Comparison of ENCODE assay signal across 11 cellular contexts in genomic region chr11:1829039-1829820, GRCh38. TPM values are rescaled to one million over a fixed set of nuclear protein-coding genes. Genes with fewer than 3 reads are reported as not detected.
A peak's percentile ranks its signal among the peaks of the same experiment; 100 is the strongest.
DNase-seq lines count a peak whose midpoint lies in the region; ATAC-seq and TF ChIP-seq lines count a peak whose summit lies in the region.
"Had no signal": no experiment of that assay in that cellular context is flagged by ENCODE, and none has a peak within 500 bp of the region (broad histone marks: within the 10 kb centered on the region; RNA-seq: fewer than 3 reads in every experiment).

No MANE protein-coding gene starts in this region.

- no peaks in the 10 kb centered on the region for H3K9me3 ChIP-seq in HEK293 (ENCODE audit: control insufficient read depth, insufficient read depth, low read depth, low read length)
- H3K9me3 ChIP-seq in WERI-Rb-1 (ENCODE audit: severe bottlenecking), result no peaks in the 10 kb centered on the region
- H3K9me3 ChIP-seq in upper lobe of right lung, result no peaks in the 10 kb centered on the region
- H3K9me3 ChIP-seq: gastroesophageal sphincter had no signal

- CTCF ChIA-PET in HEK293 (lab: Yijun Ruan, JAX), result interaction anchor here (1.3 to 8.2 kb wide), 4 partner anchors 136 to 177 kb away, joined by 3 to 261 read pairs (median 67); no protein-coding TSS in a partner anchor

- no peaks in the 10 kb centered on the region for H3K36me3 ChIP-seq in HEK293 (ENCODE audit: control insufficient read depth in 2 of 2, insufficient read depth in 1 of 2, low read length in 2 of 2)
- no peaks in the 10 kb centered on the region for H3K36me3 ChIP-seq in WERI-Rb-1
- H3K36me3 ChIP-seq in upper lobe of right lung, result no peaks in the 10 kb centered on the region
- H3K36me3 ChIP-seq: gastroesophageal sphincter had no signal

- H3K27me3 ChIP-seq in WERI-Rb-1 (ENCODE audit: insufficient read depth, low read depth, severe bottlenecking), result peaks cover 100% of the 10 kb centered on the region
- no peaks in the 10 kb centered on the region for H3K27me3 ChIP-seq in upper lobe of right lung

- intact Hi-C loops in upper lobe of right lung (cut with DNase I), result no loop called here

- POLR2A ChIA-PET in HEK293 (lab: Yijun Ruan, JAX), result no interaction called here

- ATAC-seq in upper lobe of right lung (peak; percentile 44), HG02759 (IDR thresholded peaks at IDR 0.05; ENCODE audit: unreplicated experiment) (no peak)
- ATAC-seq: gastroesophageal sphincter had no signal

- H3K4me3 ChIP-seq in HEK293 (ENCODE audit: low read depth, low read length) (no peak overlapping the region), WERI-Rb-1 (ENCODE audit: low read depth, low read length) (no peak overlapping the region), upper lobe of right lung (no peak overlapping the region)
- H3K4me3 ChIP-seq: gastroesophageal sphincter had no signal

- TF ChIP-seq CTCF in HEK293 (tag by site-specific recombination; IDR thresholded peaks at IDR 0.05) (no peak), WERI-Rb-1 (IDR thresholded peaks at IDR 0.05; ENCODE audit: low read depth, low read length) (no peak), upper lobe of right lung (IDR thresholded peaks at IDR 0.05) (no peak)

- no peak overlapping the region for H3K27ac ChIP-seq in HEK293 (ENCODE audit: extremely low read depth, low read depth, low read length)
- no peak overlapping the region for H3K27ac ChIP-seq in WERI-Rb-1
- no peak overlapping the region for H3K27ac ChIP-seq in upper lobe of right lung
- H3K27ac ChIP-seq: gastroesophageal sphincter had no signal

- peak; percentile 3 for DNase-seq in WERI-Rb-1
- DNase-seq in iris pigment epithelial cell (ENCODE audit: low read depth), result peak; percentile 49
- DNase-seq in upper lobe of right lung, result peak; percentile 75
- no peak for DNase-seq in inferior parietal cortex (ENCODE audit: extremely low spot score)
- DNase-seq in NCI-H2196 (lab: John Stamatoyannopoulos, UW; ENCODE audit: unreplicated experiment), result no peak
- DNase-seq: activated B cell treated with CpG ODN at 0.5 μM for 24 hours; activated naive CD8-positive, alpha-beta T cell treated with anti-CD3 and anti-CD28 coated beads, Interleukin-2, amount 10 ng/mL, durations not matched to agents 7 days and 5 days; substantia nigra had no signal

- H3K4me1 ChIP-seq in HEK293 (ENCODE audit: control insufficient read depth, insufficient read depth, low read length) (no peaks in the 10 kb centered on the region), upper lobe of right lung (peaks cover 34% of the 10 kb centered on the region)

TF ChIP-seq in HEK293, 187 proteins besides CTCF, POLR2A, EP300 and RAD21:
- no peak for TF ChIP-seq ZNF266 (tag by site-specific recombination; IDR thresholded peaks at IDR 0.05; ENCODE audit: low read depth)
- no peak for TF ChIP-seq ZNF121 (tag by site-specific recombination; IDR thresholded peaks at IDR 0.05)
- no peak for TF ChIP-seq KLF7 (tag by site-specific recombination; IDR thresholded peaks at IDR 0.05; ENCODE audit: borderline replicate concordance)
- TF ChIP-seq ZBTB1 (tag by site-specific recombination; IDR thresholded peaks at IDR 0.05), result no peak
- peak; percentile 94 for TF ChIP-seq SCRT2 (tag by site-specific recombination; IDR thresholded peaks at IDR 0.05)
- no peak for TF ChIP-seq ZNF211 (tag by site-specific recombination; IDR thresholded peaks at IDR 0.05; ENCODE audit: low read depth)
- no peak for TF ChIP-seq MEIS1 (CRISPR knock-in tag; IDR thresholded peaks at IDR 0.05; ENCODE audit: borderline replicate concordance)
- peak; percentile 59 for TF ChIP-seq ZIC2 (tag by site-specific recombination; IDR thresholded peaks at IDR 0.05)
- TF ChIP-seq PBX3 (CRISPR knock-in tag; IDR thresholded peaks at IDR 0.05), result no peak
- no peak for TF ChIP-seq ZNF174 (tag by site-specific recombination; IDR thresholded peaks at IDR 0.05)
- no peak for TF ChIP-seq ZNF76 (tag by site-specific recombination; IDR thresholded peaks at IDR 0.05; ENCODE audit: borderline replicate concordance, low read depth)
- peak; percentile 42; the same call in 1 of the 2 replicates for TF ChIP-seq SCRT1 (tag by site-specific recombination; IDR thresholded peaks at IDR 0.05; ENCODE audit: borderline replicate concordance)
- no peak for TF ChIP-seq ZNF664 (tag by site-specific recombination; IDR thresholded peaks at IDR 0.05)
- no peak for TF ChIP-seq ZNF596 (tag by site-specific recombination; IDR thresholded peaks at IDR 0.05)
- no peak for TF ChIP-seq KLF8 (tag by site-specific recombination; IDR thresholded peaks at IDR 0.05)
- TF ChIP-seq MYNN (tag by site-specific recombination; IDR thresholded peaks at IDR 0.05; ENCODE audit: borderline replicate concordance), result no peak
- TF ChIP-seq HOXA7 (CRISPR knock-in tag; IDR thresholded peaks at IDR 0.05; ENCODE audit: borderline replicate concordance), result no peak
- TF ChIP-seq ZNF26 (tag by site-specific recombination; IDR thresholded peaks at IDR 0.05), result no peak
- no peak for TF ChIP-seq ZNF610 (tag by site-specific recombination; IDR thresholded peaks at IDR 0.05; ENCODE audit: borderline replicate concordance)
- TF ChIP-seq KLF17 (tag by site-specific recombination; IDR thresholded peaks at IDR 0.05), result no peak
- TF ChIP-seq ZNF548 (tag by site-specific recombination; IDR thresholded peaks at IDR 0.05), result no peak
- no peak for TF ChIP-seq ZNF660 (tag by site-specific recombination; IDR thresholded peaks at IDR 0.05)
- TF ChIP-seq ZNF416 (tag by site-specific recombination; IDR thresholded peaks at IDR 0.05), result no peak
- TF ChIP-seq ZBTB20 (tag by site-specific recombination; IDR thresholded peaks at IDR 0.05), result 0 out of 2 replicates have a peak, but pooled peaks have one; percentile 32

RNA-seq across cellular contexts. Expression of gene SYT8, which starts 5.6 kb away (rescaled TPM):
- 12.5 TPM for total RNA-seq in upper lobe of right lung
- total RNA-seq: activated B cell treated with CpG ODN at 0.5 μM for 24 hours; activated naive CD8-positive, alpha-beta T cell treated with anti-CD3 and anti-CD28 coated beads, Interleukin-2, amount 10 ng/mL, durations not matched to agents 7 days and 5 days had no signal

RNA-seq across cellular contexts. Expression of gene TNNI2, which starts 9.6 kb away (rescaled TPM):
- 6.9 TPM for total RNA-seq in upper lobe of right lung

RNA-seq across cellular contexts. Expression of gene LSP1, which starts 23.7 kb away (rescaled TPM):
- 78.2 TPM for total RNA-seq in upper lobe of right lung

Comparison
In these comparisons a context has a peak if more than half of its experiments do, and no peak if none do; other contexts are left out.
1. DNase-seq: peak in WERI-Rb-1 (single experiment), iris pigment epithelial cell (single experiment) and upper lobe of right lung (single experiment); none in inferior parietal cortex (single experiment) and NCI-H2196 (single experiment).